8 cellular contexts compared by ENCODE assay signal in genomic region chr19:45798995-45799517, GRCh38. TPM values are rescaled to one million over a fixed set of nuclear protein-coding genes. Genes with fewer than 3 reads are reported as not detected.
DNase-seq lines count a peak whose midpoint lies in the region; ATAC-seq and TF ChIP-seq lines count a peak whose summit lies in the region.

No MANE protein-coding gene starts in this region.

- H3K4me3 Mint-ChIP-seq in neural crest cell, result peak overlapping the region; percentile 63

- CTCF ChIA-PET in HCT116 (lab: Charles Lee), result interaction anchor here (0.7 to 3.9 kb wide), 11 partner anchors 10 to 278 kb away, joined by 3 to 54 read pairs (median 5); partner anchors contain the start of genes DMPK, FOXA3 and SIX5

- H3K9me3 Mint-ChIP-seq in neural crest cell, result no peaks in the 10 kb centered on the region

- no peaks in the 10 kb centered on the region for H3K79me2 ChIP-seq in HCT116 (ENCODE audit: insufficient read depth, low read length)

- peaks cover 11% of the 10 kb centered on the region for H3K4me1 Mint-ChIP-seq in neural crest cell

- no peaks in the 10 kb centered on the region for H3K9me2 ChIP-seq in HCT116 (ENCODE audit: insufficient read depth)

- peak; percentile 79 for TF ChIP-seq RAD21 in HCT116 (IDR thresholded peaks at IDR 0.05; ENCODE audit: low read depth)

- H3K4me3 ChIP-seq in HCT116 (replicated peaks in 1 of 2; ENCODE audit: low read depth in 1 of 2, low read length in 2 of 2) (no peak overlapping the region), esophagus squamous epithelium (peak overlapping the region in 2 of 4 donors; percentile 18 to 21), testis (no peak overlapping the region)

- H4K20me1 ChIP-seq in HCT116 (ENCODE audit: insufficient read depth), result no peaks in the 10 kb centered on the region

- WGBS in esophagus squamous epithelium, 2 donors, result 2% methylated on average over 10 of the region's 10 CpGs
- WGBS in testis, 2 donors, result 20 to 25% methylated on average over 10 of the region's 10 CpGs

- intact Hi-C loops in HCT116 (cut with micrococcal nuclease) (loop anchor here (1.0 kb wide), 1 partner anchor 29 kb away; no protein-coding TSS in a partner anchor), esophagus squamous epithelium (cut with DNase I) (no loop called here), testis (cut with DNase I; ENCODE audit: low total_unique reads) (no loop called here)

- no peaks in the 10 kb centered on the region for H3K36me3 ChIP-seq in HCT116 (ENCODE audit: control insufficient read depth in 1 of 2, insufficient read depth in 2 of 2, low read length in 2 of 2)
- no peaks in the 10 kb centered on the region for H3K36me3 ChIP-seq in esophagus squamous epithelium
- no peaks in the 10 kb centered on the region for H3K36me3 ChIP-seq in testis (ENCODE audit: low read depth, missing control alignments)

- no peak overlapping the region for H3K27ac Mint-ChIP-seq in neural crest cell (ENCODE audit: unreplicated experiment)

- DNase-seq in CD1c-positive myeloid dendritic cell (ENCODE audit: extremely low spot score) (peak; percentile 79), HCT116 (ENCODE audit: low read depth, low spot score) (no peak), NCI-H82 (lab: John Stamatoyannopoulos, UW) (peak; percentile 79), activated T-cell treated with anti-CD3 and anti-CD28 coated beads for 1 hour (ENCODE audit: low read depth) (peak; percentile 41), esophagus squamous epithelium (lab: John Stamatoyannopoulos, UW) (no peak), neural crest cell (ENCODE audit: low read depth, low spot score) (peak; percentile 71), testis (peak; percentile 74)

- TF ChIP-seq POLR2A in HCT116 (IDR thresholded peaks at IDR 0.05; ENCODE audit: borderline replicate concordance, extremely low read depth, insufficient read depth, insufficient read length) (no peak), esophagus squamous epithelium (IDR thresholded peaks at IDR 0.05) (no peak), testis (IDR thresholded peaks at IDR 0.05) (no peak)

- no peaks in the 10 kb centered on the region for H3K36me3 Mint-ChIP-seq in neural crest cell (ENCODE audit: low read depth)

- peak overlapping the region; percentile 60 for H3K4me2 ChIP-seq in HCT116 (ENCODE audit: low read length)

- H2AFZ ChIP-seq in HCT116 (ENCODE audit: low read depth, low read length, poor library complexity, severe bottlenecking), result peak overlapping the region; percentile 95

- H3K27me3 Mint-ChIP-seq in neural crest cell (ENCODE audit: low read depth), result no peaks in the 10 kb centered on the region

- H3K4me1 ChIP-seq in HCT116 (ENCODE audit: control insufficient read depth in 1 of 2, insufficient read depth in 2 of 2, low read length in 2 of 2) (peaks cover 0 to 18% of the 10 kb centered on the region in 2 experiments; a peak in 2 of 4 replicates), esophagus squamous epithelium (peaks cover 13 to 35% (median 24%) of the 10 kb centered on the region in 3 donors), testis (peaks cover 15% of the 10 kb centered on the region)

- ATAC-seq in HCT116 (peak; percentile 92), GM19463 (IDR thresholded peaks at IDR 0.05; ENCODE audit: unreplicated experiment) (no peak)

- H3K9me3 ChIP-seq in HCT116 (ENCODE audit: control insufficient read depth in 1 of 2, insufficient read depth in 1 of 2, low read depth in 1 of 2, low read length in 2 of 2), result no peaks in the 10 kb centered on the region
- no peaks in the 10 kb centered on the region for H3K9me3 ChIP-seq in esophagus squamous epithelium
- no peaks in the 10 kb centered on the region for H3K9me3 ChIP-seq in testis

- H3K27me3 ChIP-seq in HCT116 (ENCODE audit: insufficient read depth, low read length), result no peaks in the 10 kb centered on the region
- H3K27me3 ChIP-seq in esophagus squamous epithelium, result no peaks in the 10 kb centered on the region
- H3K27me3 ChIP-seq in testis, result no peaks in the 10 kb centered on the region

- POLR2A ChIA-PET in HCT116 (lab: Charles Lee), result interaction anchor here (1.7 kb wide), 1 partner anchor 29 kb away, joined by 9 read pairs; the partner anchor contains the start of gene SIX5

- TF ChIP-seq CTCF in HCT116 (IDR thresholded peaks at IDR 0.05 in 2 of 3, conservative IDR thresholded peaks at IDR 0.05 in 1 of 3; ENCODE audit: borderline replicate concordance in 1 of 3, insufficient read depth in 1 of 3, low read depth in 2 of 3, low read length in 2 of 3) (peak; percentile 79 to 85 (median 81)), esophagus squamous epithelium (IDR thresholded peaks at IDR 0.05) (peak; percentile 83 to 94 (median 90)), neural crest cell (conservative IDR thresholded peaks at IDR 0.05) (peak; percentile 84), testis (IDR thresholded peaks at IDR 0.05) (peak; percentile 81 to 90 (median 88))

- H3K9ac ChIP-seq in HCT116 (ENCODE audit: low read length), result no peak overlapping the region

- H3K27ac ChIP-seq in HCT116 (ENCODE audit: low read depth, low read length) (no peak overlapping the region), esophagus squamous epithelium (peak overlapping the region; percentile 67 to 76 (median 70)), testis (no peak overlapping the region)

- RAD21 ChIA-PET in HCT116 (lab: Charles Lee; ENCODE audit: low non-redundant PET in 1 of 2, low total read pairs in 2 of 2, uncharacterized antibody in 2 of 2, unreplicated experiment in 2 of 2), result interaction anchor here (0.9 to 1.9 kb wide), 2 partner anchors 29 kb away, joined by 7 to 8 read pairs; partner anchors contain the start of gene SIX5 (in 1 of the 2)

- BruUV-seq in HCT116 (replicated peaks; lab: Mats Ljungman, UMichigan), result no TSS peak

TF ChIP-seq in HCT116, 20 proteins besides CTCF, POLR2A, EP300 and RAD21 (continues in another document):
- TF ChIP-seq SP1 (IDR thresholded peaks at IDR 0.05; ENCODE audit: low read depth) (no peak), SIN3A (IDR thresholded peaks at IDR 0.05; ENCODE audit: low read depth) (no peak), ZNF274 (IDR thresholded peaks at IDR 0.05; ENCODE audit: low read depth, low read length) (no peak), ELF1 (IDR thresholded peaks at IDR 0.05; ENCODE audit: borderline replicate concordance, low read depth) (no peak), CEBPB (IDR thresholded peaks at IDR 0.05; ENCODE audit: low read depth) (no peak), REST (IDR thresholded peaks at IDR 0.05; ENCODE audit: low read depth) (no peak), ATF3 (IDR thresholded peaks at IDR 0.05) (no peak), JUND (IDR thresholded peaks at IDR 0.05) (no peak), YY1 (IDR thresholded peaks at IDR 0.05; ENCODE audit: extremely low read depth, insufficient replicate concordance, low read depth, low read length) (no peak), FOSL1 (IDR thresholded peaks at IDR 0.05; ENCODE audit: low read depth) (no peak), ZFX (IDR thresholded peaks at IDR 0.05) (no peak), POLR2AphosphoS5 (IDR thresholded peaks at IDR 0.05; ENCODE audit: low read depth, low read length) (no peak)

RNA-seq across cellular contexts. Expression of gene DMWD, which starts 6.4 kb away (rescaled TPM):
- total RNA-seq in HCT116 (2021; ENCODE audit: unreplicated experiment) (56.8 TPM), esophagus squamous epithelium (10 to 100 TPM in 3 of 4 donors, 1 to 10 TPM in 1; 9.1 to 32.2 (median 23.5) TPM), neural crest cell (107 and 110 TPM in 2 replicates), testis (100 to 1,000 TPM; 111 to 124 TPM)
- 28.1 and 28.5 TPM in 2 replicates for polyA plus RNA-seq in HCT116 (2012)
- polyA plus RNA-seq in testis (ENCODE audit: insufficient read depth, low read depth, low replicate concordance), result 59.0 TPM

RNA-seq across cellular contexts. Expression of gene RSPH6A, which starts 16.1 kb away (rescaled TPM):
- total RNA-seq in HCT116 (2021; ENCODE audit: unreplicated experiment) (0.57 TPM), esophagus squamous epithelium (under 1 TPM in 1 of 4 donors, not detected in 3; 0.19 TPM), neural crest cell (0.32 and 0.44 TPM in 2 replicates), testis (10 to 100 TPM; 17.0 to 20.9 TPM)
- polyA plus RNA-seq in HCT116 (2012), result not detected in 2 replicates
- 88.3 TPM for polyA plus RNA-seq in testis (ENCODE audit: insufficient read depth, low read depth, low replicate concordance)

RNA-seq across cellular contexts. Expression of gene DMPK, which starts 16.8 kb away (rescaled TPM):
- total RNA-seq in HCT116 (2021; ENCODE audit: unreplicated experiment), result 52.5 TPM
- 38.1 and 47.9 TPM in 2 replicates for polyA plus RNA-seq in HCT116 (2012)
- total RNA-seq in esophagus squamous epithelium, result 10 to 100 TPM; 15.8 to 36.6 (median 17.2) TPM
- 114 and 118 TPM in 2 replicates for total RNA-seq in neural crest cell
- total RNA-seq in testis, result 10 to 100 TPM; 66.2 to 68.8 TPM
- polyA plus RNA-seq in testis (ENCODE audit: insufficient read depth, low read depth, low replicate concordance), result 42.6 TPM

RNA-seq across cellular contexts. Expression of gene SIX5, which starts 30.0 kb away (rescaled TPM):
- 18.3 TPM for total RNA-seq in HCT116 (2021; ENCODE audit: unreplicated experiment)
- 9.5 and 11.1 TPM in 2 replicates for polyA plus RNA-seq in HCT116 (2012)
- 10 to 100 TPM in 2 of 4 donors, 1 to 10 TPM in 2; 5.8 to 13.5 (median 10.1) TPM for total RNA-seq in esophagus squamous epithelium
- total RNA-seq in neural crest cell, result 36.8 and 38.6 TPM in 2 replicates
- total RNA-seq in testis, result 10 to 100 TPM; 16.1 to 19.4 TPM
- polyA plus RNA-seq in testis (ENCODE audit: insufficient read depth, low read depth, low replicate concordance), result 12.9 TPM

Comparison
In these comparisons a context has a peak if more than half of its experiments do, and no peak if none do; other contexts are left out.
1. DNase-seq: peak in CD1c-positive myeloid dendritic cell (single experiment), NCI-H82 (single experiment), activated T-cell treated with anti-CD3 and anti-CD28 coated beads for 1 hour (single experiment), neural crest cell (single experiment) and testis (single experiment); none in HCT116 (single experiment) and esophagus squamous epithelium (single experiment).
2. H3K27ac ChIP-seq: peak in esophagus squamous epithelium (4 of 4); none in HCT116 (single experiment) and testis (0 of 2).
3. RNA of gene RSPH6A, which starts 16.1 kb away (total RNA-seq): 17.0 to 20.9 TPM in testis; 0.57 TPM in HCT116 (single experiment), 0.32 to 0.44 TPM in neural crest cell and 0.19 TPM in esophagus squamous epithelium; every median in the first group is over 10 times any median in the second.
4. Peak in every context shown above with its lines, with median percentiles within 50 percentile points of each other: CTCF ChIP-seq.